Comparison of ENCODE assay signal across 24 cellular contexts in the genomic region with DNA sequence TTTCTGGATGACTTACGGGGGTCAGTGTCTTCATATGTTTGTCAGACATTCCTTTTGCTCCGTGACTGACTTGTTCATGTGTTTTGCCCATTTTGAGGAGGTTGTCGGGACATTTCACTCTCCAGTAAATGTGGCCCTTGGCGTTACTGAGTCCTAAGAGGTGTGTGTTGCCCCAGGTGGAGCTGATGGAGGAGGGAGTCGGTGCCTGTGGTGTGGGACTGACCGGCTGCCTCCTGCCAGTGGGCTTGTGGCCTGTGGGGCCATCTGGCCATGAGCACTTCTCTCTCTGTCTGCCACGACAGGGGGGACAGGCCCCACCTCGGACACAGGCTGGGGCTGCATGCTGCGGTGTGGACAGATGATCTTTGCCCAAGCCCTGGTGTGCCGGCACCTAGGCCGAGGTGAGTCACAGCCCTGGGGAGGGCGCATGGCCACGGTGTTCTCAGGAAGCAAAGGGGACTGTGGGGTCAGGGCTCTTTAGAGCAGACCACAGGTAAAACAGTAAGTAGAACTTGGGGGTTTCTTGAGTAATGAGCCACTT. TPM values are rescaled to one million over a fixed set of nuclear protein-coding genes. Genes with fewer than 3 reads are reported as not detected.
DNase-seq lines count a peak whose midpoint lies in the region; ATAC-seq and TF ChIP-seq lines count a peak whose summit lies in the region.
"Had no signal": no experiment of that assay in that cellular context is flagged by ENCODE, and none has a peak within 500 bp of the region (broad histone marks: within the 10 kb centered on the region; RNA-seq: fewer than 3 reads in every experiment).

No MANE protein-coding gene starts in this region.

- peak overlapping the region; percentile 47 for H3K4me3 Mint-ChIP-seq in endothelial cell (ENCODE audit: unreplicated experiment)
- H3K4me3 Mint-ChIP-seq: CD14-positive monocyte; CD4-positive, alpha-beta T cell; CD8-positive, alpha-beta memory T cell; H9 had no signal

- no peaks in the 10 kb centered on the region for H3K4me1 ChIP-seq in hepatocyte (ENCODE audit: insufficient read depth)
- H3K4me1 ChIP-seq in neuronal stem cell (ENCODE audit: control insufficient read depth in 2 of 2, insufficient read depth in 1 of 2, low read depth in 1 of 2, low read length in 2 of 2): no peaks in the 10 kb centered on the region
- H3K4me1 ChIP-seq: A549, BE2C had no signal

- no peaks in the 10 kb centered on the region for H3K9me2 ChIP-seq in hepatocyte (replicated peaks; ENCODE audit: insufficient read depth)

- peak overlapping the region; percentile 16 for H3K23ac ChIP-seq in neuronal stem cell (ENCODE audit: low read depth, low read length, poor library complexity)

- H3K79me1 ChIP-seq in neuronal stem cell (ENCODE audit: low read depth, low read length): peaks cover 19% of the 10 kb centered on the region

- H3K9ac ChIP-seq in neuronal stem cell (ENCODE audit: low read depth, low read length, poor library complexity): no peak overlapping the region
- H3K9ac ChIP-seq: GM23248 had no signal

- CTCF ChIA-PET in RWPE1 (lab: Yijun Ruan, JAX): no interaction called here

- H3K14ac ChIP-seq in neuronal stem cell (ENCODE audit: low read length): no peak overlapping the region

- H2BK120ac ChIP-seq in neuronal stem cell (ENCODE audit: low read depth, low read length): no peak overlapping the region

- no peak overlapping the region for H2BK5ac ChIP-seq in neuronal stem cell (ENCODE audit: low read length)

- H3K79me2 ChIP-seq in hepatocyte: peaks cover 22% of the 10 kb centered on the region

- no peak overlapping the region for H4K91ac ChIP-seq in neuronal stem cell (ENCODE audit: low read depth, low read length, poor library complexity)

- H3K4me1 Mint-ChIP-seq in endothelial cell (ENCODE audit: unreplicated experiment): no peaks in the 10 kb centered on the region
- H3K4me1 Mint-ChIP-seq: CD14-positive monocyte had no signal

- no peak overlapping the region for H3K27ac Mint-ChIP-seq in endothelial cell (ENCODE audit: unreplicated experiment)
- H3K27ac Mint-ChIP-seq: CD4-positive, alpha-beta T cell; H9 had no signal

- H3K4me3 ChIP-seq in hepatocyte: no peak overlapping the region
- peak overlapping the region in 1 of 2 donors; percentile 13 for H3K4me3 ChIP-seq in neuronal stem cell (ENCODE audit: low read length in 2 of 2)
- H3K4me3 ChIP-seq: A549; BLaER1 treated with 17β-estradiol and CSF1 and Interleukin-3, amounts not matched to agents 10 nM and 100 nM; GM12878; GM23248 had no signal

- H3K9me3 ChIP-seq in hepatocyte (ENCODE audit: low read depth) (no peaks in the 10 kb centered on the region), neuronal stem cell (replicated peaks in 1 of 2; ENCODE audit: control insufficient read depth in 2 of 2, insufficient read depth in 1 of 2, low read depth in 1 of 2, low read length in 2 of 2) (no peaks in the 10 kb centered on the region)
- H3K9me3 ChIP-seq: A549; BE2C; BLaER1 treated with 17β-estradiol and CSF1 and Interleukin-3, amounts not matched to agents 10 nM and 100 nM had no signal

- H3K36me3 Mint-ChIP-seq in endothelial cell (ENCODE audit: low read depth, unreplicated experiment): peaks cover 36% of the 10 kb centered on the region

- WGBS in hepatocyte (ENCODE audit: low lambda C conversion rate, missing lambda C conversion rate): 90% methylated on average over 13 of the region's 13 CpGs
- WGBS in neuronal stem cell (ENCODE audit: extremely low coverage in 2 of 2, insufficient read length in 2 of 2, insufficient replicate concordance in 1 of 2), 2 donors: no CpG with 5 or more reads among the region's 13 CpGs

- peaks cover 2% of the 10 kb centered on the region for H3K27me3 Mint-ChIP-seq in endothelial cell (ENCODE audit: unreplicated experiment)
- H3K27me3 Mint-ChIP-seq: CD4-positive, alpha-beta T cell had no signal

- H3K27me3 ChIP-seq in hepatocyte (no peaks in the 10 kb centered on the region), neuronal stem cell (ENCODE audit: control insufficient read depth in 3 of 3, insufficient read depth in 3 of 3, low read depth in 1 of 3, low read length in 3 of 3) (no peaks in the 10 kb centered on the region)
- H3K27me3 ChIP-seq: BE2C; BLaER1 treated with 17β-estradiol and CSF1 and Interleukin-3, amounts not matched to agents 10 nM and 100 nM had no signal

- H3K36me3 ChIP-seq in hepatocyte (replicated peaks; ENCODE audit: insufficient read depth, low read depth) (no peaks in the 10 kb centered on the region), neuronal stem cell (replicated peaks in 1 of 2; ENCODE audit: control insufficient read depth in 2 of 2, insufficient read depth in 2 of 2, low read length in 2 of 2) (peaks cover 39 to 75% of the 10 kb centered on the region in 2 donors)

- no peak overlapping the region for H3K4me2 ChIP-seq in hepatocyte
- H3K4me2 ChIP-seq in neuronal stem cell (ENCODE audit: insufficient read depth, low read length, poor library complexity, severe bottlenecking): no peak overlapping the region
- H3K4me2 ChIP-seq: A549; BLaER1 treated with 17β-estradiol and CSF1 and Interleukin-3, amounts not matched to agents 10 nM and 100 nM had no signal

- no peak overlapping the region for H3K18ac ChIP-seq in neuronal stem cell (ENCODE audit: low read length)

- DNase-seq in RWPE1 (ENCODE audit: low spot score) (no peak), endothelial cell (ENCODE audit: low spot score) (no peak), hepatocyte (ENCODE audit: low spot score) (peak; percentile 32), neuronal stem cell (ENCODE audit: low spot score) (no peak), hepatic stellate cell (ENCODE audit: low spot score) (no peak), NCI-H345 treated with DMSO at 0.1 percent for 48 hours (lab: John Stamatoyannopoulos, UW; ENCODE audit: unreplicated experiment) (no peak)
- DNase-seq: 8988T; ACHN; AML-193; BE2C; CD4-positive, alpha-beta T cell; CD8-positive, alpha-beta memory T cell; DMS 273 treated with DMSO at 0.1 percent for 48 hours; DMS79; EL; GDM1; GM23248; H9 had no signal

- no peak overlapping the region for H2AK5ac ChIP-seq in neuronal stem cell (ENCODE audit: low read depth, low read length)

- H3K27ac ChIP-seq in RWPE1: 0 out of 2 replicates have a peak overlapping the region, but pooled peaks have one; percentile 4
- H3K27ac ChIP-seq in hepatocyte: no peak overlapping the region
- H3K27ac ChIP-seq in neuronal stem cell (replicated peaks; ENCODE audit: low read length): no peak overlapping the region
- H3K27ac ChIP-seq: A549; BLaER1 treated with 17β-estradiol and CSF1 and Interleukin-3, amounts not matched to agents 10 nM and 100 nM; GM23248 had no signal

- H2BK12ac ChIP-seq in neuronal stem cell (ENCODE audit: low read length): no peak overlapping the region

- H2AFZ ChIP-seq in hepatocyte: no peak overlapping the region
- H2AFZ ChIP-seq in neuronal stem cell (ENCODE audit: low read length): no peak overlapping the region
- H2AFZ ChIP-seq: GM23248 had no signal

- no peak overlapping the region for H2BK15ac ChIP-seq in neuronal stem cell (ENCODE audit: low read length)

- TF ChIP-seq CTCF in RWPE1 (conservative IDR thresholded peaks at IDR 0.05; ENCODE audit: low read depth): no peak
- TF ChIP-seq CTCF in endothelial cell (IDR thresholded peaks at IDR 0.05; ENCODE audit: unreplicated experiment): no peak
- no peak for TF ChIP-seq CTCF in hepatocyte (IDR thresholded peaks at IDR 0.05; ENCODE audit: poor library complexity)

- ATAC-seq in HG02623 (IDR thresholded peaks at IDR 0.05; ENCODE audit: unreplicated experiment): no peak
- ATAC-seq: A549, GM12878, HCT116 had no signal

- H4K8ac ChIP-seq in neuronal stem cell (ENCODE audit: low read depth, low read length): no peak overlapping the region

- peaks cover 13% of the 10 kb centered on the region for H4K20me1 ChIP-seq in hepatocyte (ENCODE audit: insufficient read depth, poor library complexity, severe bottlenecking)

- POLR2A ChIA-PET in RWPE1 (lab: Yijun Ruan, JAX; ENCODE audit: low non-redundant PET): no interaction called here

- H3K9me3 Mint-ChIP-seq in endothelial cell (ENCODE audit: unreplicated experiment): no peaks in the 10 kb centered on the region
- H3K9me3 Mint-ChIP-seq: CD14-positive monocyte; CD4-positive, alpha-beta T cell; CD8-positive, alpha-beta memory T cell; H9 had no signal

- H3K4ac ChIP-seq in neuronal stem cell (ENCODE audit: low read length): no peak overlapping the region

RNA-seq across cellular contexts. Expression of a gene that starts 15.8 kb away (rescaled TPM):
- total RNA-seq in endothelial cell (ENCODE audit: unreplicated experiment) (124 TPM), hepatocyte (61.0 and 61.3 TPM in 2 replicates)
- polyA plus RNA-seq in hepatocyte: 108 and 126 TPM in 2 replicates
- polyA plus RNA-seq in neuronal stem cell (2013, experiment 1 of 2): 64.1 TPM
- 62.1 TPM for polyA plus RNA-seq in neuronal stem cell (2013, experiment 2 of 2)

RNA-seq across cellular contexts. Expression of a gene that starts 16.3 kb away (rescaled TPM):
- total RNA-seq in endothelial cell (ENCODE audit: unreplicated experiment) (42.5 TPM), hepatocyte (33.5 and 43.2 TPM in 2 replicates)
- polyA plus RNA-seq in hepatocyte: 58.1 and 59.8 TPM in 2 replicates
- polyA plus RNA-seq in neuronal stem cell (2013, experiment 1 of 2): 54.6 TPM
- 56.0 TPM for polyA plus RNA-seq in neuronal stem cell (2013, experiment 2 of 2)

RNA-seq across cellular contexts. Expression of a gene that starts 33.3 kb away (rescaled TPM):
- total RNA-seq in endothelial cell (ENCODE audit: unreplicated experiment) (42.3 TPM), hepatocyte (18.9 and 20.7 TPM in 2 replicates)
- polyA plus RNA-seq in hepatocyte: 52.3 and 55.5 TPM in 2 replicates
- 62.1 TPM for polyA plus RNA-seq in neuronal stem cell (2013, experiment 1 of 2)
- 62.7 TPM for polyA plus RNA-seq in neuronal stem cell (2013, experiment 2 of 2)

RNA-seq across cellular contexts. Expression of a gene that starts 48.6 kb away (rescaled TPM):
- total RNA-seq in endothelial cell (ENCODE audit: unreplicated experiment) (19.9 TPM), hepatocyte (17.5 and 33.4 TPM in 2 replicates)
- polyA plus RNA-seq in hepatocyte: 27.6 and 28.9 TPM in 2 replicates
- 25.2 TPM for polyA plus RNA-seq in neuronal stem cell (2013, experiment 1 of 2)
- 27.0 TPM for polyA plus RNA-seq in neuronal stem cell (2013, experiment 2 of 2)
